ENCODE assay signal across 2 cellular contexts in genomic region chr13:48037346-48038173, GRCh38.
A peak's percentile ranks its signal among the peaks of the same experiment; 100 is the strongest.
TF ChIP-seq lines count a peak whose summit lies in the region.

TSS of gene NUDT15 (plus strand) at chr13:48037726. CDS start at chr13:48037747, 21 bp downstream.

TF ChIP-seq in A549, 52 proteins besides CTCF, POLR2A, EP300 and RAD21 (continued from another document):
- TF ChIP-seq E2F6 (IDR thresholded peaks at IDR 0.05; ENCODE audit: borderline replicate concordance, low read depth), result peak; percentile 64; the same call in 1 of the 2 replicates
- no peak for TF ChIP-seq HES2 (IDR thresholded peaks at IDR 0.05)
- peak; percentile 55 for TF ChIP-seq MAFK (IDR thresholded peaks at IDR 0.05; ENCODE audit: partially characterized antibody)
- TF ChIP-seq BCL3 (IDR thresholded peaks at IDR 0.05), result peak; percentile 81; the same call in 2 of the 3 replicates
- TF ChIP-seq TFCP2L1 (CRISPR knock-in tag; IDR thresholded peaks at IDR 0.05), result no peak
- peak; percentile 87 for TF ChIP-seq KDM5A (IDR thresholded peaks at IDR 0.05)
- TF ChIP-seq GATA3 (IDR thresholded peaks at IDR 0.05; ENCODE audit: borderline replicate concordance), result no peak
- TF ChIP-seq NR3C1 (IDR thresholded peaks at IDR 0.05), result no peak
- no peak for TF ChIP-seq ZNF302 (CRISPR knock-in tag; IDR thresholded peaks at IDR 0.05)
- no peak for TF ChIP-seq TP53 (CRISPR knock-in tag; IDR thresholded peaks at IDR 0.05)
- TF ChIP-seq MAX (IDR thresholded peaks at IDR 0.05), result peak; percentile 84
- TF ChIP-seq PBX3 (IDR thresholded peaks at IDR 0.05), result peak; percentile 63; the same call in 1 of the 2 replicates

TF ChIP-seq in K562, 482 proteins besides CTCF, POLR2A, EP300 and RAD21 (continues in another document):
- no peak for TF ChIP-seq CEBPZ (IDR thresholded peaks at IDR 0.05; ENCODE audit: borderline replicate concordance, low read depth, low read length)
- TF ChIP-seq FOXP1 (CRISPR knock-in tag; IDR thresholded peaks at IDR 0.05), result 0 out of 2 replicates have a peak, but pooled peaks have one; percentile 23
- TF ChIP-seq TFAP4 (CRISPR knock-in tag; IDR thresholded peaks at IDR 0.05; ENCODE audit: borderline replicate concordance), result peak; percentile 99
- TF ChIP-seq ZNF407 (IDR thresholded peaks at IDR 0.05; ENCODE audit: low read depth), result no peak
- TF ChIP-seq GMEB1 (CRISPR knock-in tag; IDR thresholded peaks at IDR 0.05), result peak; percentile 97
- no peak for TF ChIP-seq ZNF830 (CRISPR knock-in tag; IDR thresholded peaks at IDR 0.05)
- TF ChIP-seq POLR2H (tag; IDR thresholded peaks at IDR 0.05; ENCODE audit: low read depth), result peak; percentile 85; the same call in 1 of the 2 replicates
- no peak for TF ChIP-seq TCFL5 (CRISPR knock-in tag; conservative IDR thresholded peaks at IDR 0.05)
- TF ChIP-seq CHAMP1 (IDR thresholded peaks at IDR 0.05), result peak; percentile 78
- peak; percentile 64; the same call in 1 of the 2 replicates for TF ChIP-seq ZNF431 (CRISPR knock-in tag; IDR thresholded peaks at IDR 0.05)
- peak; percentile 94 for TF ChIP-seq CTCFL (IDR thresholded peaks at IDR 0.05; ENCODE audit: borderline replicate concordance, insufficient read depth, low read depth, low read length, poor library complexity, severe bottlenecking)
- TF ChIP-seq NR4A1 (CRISPR knock-in tag; IDR thresholded peaks at IDR 0.05), result no peak
- 0 out of 2 replicates have a peak, but pooled peaks have one; percentile 19 for TF ChIP-seq NR4A1 (tag; IDR thresholded peaks at IDR 0.05)
- TF ChIP-seq ZNF511 (CRISPR knock-in tag; IDR thresholded peaks at IDR 0.05), result peak; percentile 29; the same call in 1 of the 2 replicates
- peak; percentile 51; the same call in 1 of the 2 replicates for TF ChIP-seq SPI1 (IDR thresholded peaks at IDR 0.05; ENCODE audit: borderline replicate concordance, low read depth, low read length)
- TF ChIP-seq PHF21A (IDR thresholded peaks at IDR 0.05; ENCODE audit: borderline replicate concordance, low read depth), result peak; percentile 95
- no peak for TF ChIP-seq KLF6 (CRISPR knock-in tag; IDR thresholded peaks at IDR 0.05; ENCODE audit: borderline replicate concordance)
- peak; percentile 75 for TF ChIP-seq NR2C1 (IDR thresholded peaks at IDR 0.05)
- peak; percentile 80 for TF ChIP-seq NR2C1 (tag; IDR thresholded peaks at IDR 0.05)
- peak; percentile 72 for TF ChIP-seq DACH1 (IDR thresholded peaks at IDR 0.05; ENCODE audit: partially characterized antibody)
- peak; percentile 96 for TF ChIP-seq EP400 (IDR thresholded peaks at IDR 0.05)
- peak; percentile 52; the same call in 1 of the 2 replicates for TF ChIP-seq MBD2 (IDR thresholded peaks at IDR 0.05; ENCODE audit: borderline replicate concordance, low read depth)
- TF ChIP-seq GTF2F1 (IDR thresholded peaks at IDR 0.05; ENCODE audit: low read depth, low read length), result 0 out of 2 replicates have a peak, but pooled peaks have one; percentile 3
- TF ChIP-seq CBX2 (IDR thresholded peaks at IDR 0.05; ENCODE audit: insufficient read depth, low read length, poor library complexity, severe bottlenecking), result no peak
- no peak for TF ChIP-seq ZNF324 (CRISPR knock-in tag; IDR thresholded peaks at IDR 0.05)
- TF ChIP-seq ZBTB2 (IDR thresholded peaks at IDR 0.05), result peak; percentile 98
- TF ChIP-seq POLR2AphosphoS5 (IDR thresholded peaks at IDR 0.05; ENCODE audit: control insufficient read depth, insufficient read depth, low read depth, low read length), result peak; percentile 71
- peak; percentile 56; the same call in 1 of the 2 replicates for TF ChIP-seq BHLHE40 (IDR thresholded peaks at IDR 0.05; ENCODE audit: low read length)
- peak; percentile 83 for TF ChIP-seq PHF20 (IDR thresholded peaks at IDR 0.05; ENCODE audit: partially characterized antibody)
- peak; percentile 71; the same call in 1 of the 2 replicates for TF ChIP-seq E2F3 (CRISPR knock-in tag; IDR thresholded peaks at IDR 0.05)
